In the genomic region with DNA sequence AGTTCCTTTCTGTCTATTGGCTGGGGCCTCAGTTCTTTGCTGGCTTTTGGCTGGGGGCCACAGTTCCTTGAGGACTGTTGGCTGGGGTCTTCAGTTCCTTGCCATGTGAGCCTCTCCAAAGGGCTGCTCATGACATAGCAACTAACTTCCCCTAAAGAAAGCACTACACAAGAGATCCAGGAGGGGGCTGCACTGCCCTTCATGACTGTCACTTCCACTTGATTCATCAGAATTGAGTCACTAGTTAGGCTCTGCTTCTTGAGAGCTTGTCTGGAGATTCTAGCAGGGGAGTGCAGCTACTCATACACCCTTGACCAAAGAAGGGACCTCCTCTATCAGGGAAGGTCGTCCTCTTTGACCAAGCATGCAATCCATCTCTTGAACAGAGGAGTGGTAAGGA, we compare ENCODE assay signal across 8 cellular contexts. TPM values are rescaled to one million over a fixed set of nuclear protein-coding genes. Genes with fewer than 3 reads are reported as not detected.
A peak's percentile ranks its signal among the peaks of the same experiment; 100 is the strongest.
DNase-seq lines count a peak whose midpoint lies in the region; ATAC-seq, FAIRE-seq and TF ChIP-seq lines count a peak whose summit lies in the region.

No MANE protein-coding gene starts in this region.

- H3K4me1 ChIP-seq in Karpas-422 (ENCODE audit: low read length) (no peaks in the 10 kb centered on the region), keratinocyte (ENCODE audit: control insufficient read depth, extremely low read depth, insufficient read depth, low read length) (no peaks in the 10 kb centered on the region)

- H3K9me1 ChIP-seq in keratinocyte (ENCODE audit: control insufficient read depth, extremely low read depth, insufficient read depth, low read length) = no peaks in the 10 kb centered on the region

- no peaks in the 10 kb centered on the region for H3K4me1 Mint-ChIP-seq in activated T-cell treated with anti-CD3 and anti-CD28 coated beads, Interleukin-2, amount 50 U/mL, for 72 hours (ENCODE audit: low read depth)

- no peak overlapping the region for H3K27ac ChIP-seq in Karpas-422 (ENCODE audit: low read length)
- H3K27ac ChIP-seq in keratinocyte (ENCODE audit: control insufficient read depth, insufficient read depth, low read length) = no peak overlapping the region

- no peaks in the 10 kb centered on the region for H4K20me1 ChIP-seq in Karpas-422 (ENCODE audit: insufficient read depth, low read depth, low read length)
- H4K20me1 ChIP-seq in keratinocyte (ENCODE audit: control insufficient read depth, extremely low read depth, insufficient read depth, low read length) = no peaks in the 10 kb centered on the region

- no peaks in the 10 kb centered on the region for H3K9me2 ChIP-seq in Karpas-422 (replicated peaks; ENCODE audit: insufficient read depth, low read length)

- dilution Hi-C loops in keratinocyte (cut with MboI; ENCODE audit: extremely low pct_ligation_motif_present, low sequenced_read_pairs) = no loop called here

- H3K4me2 ChIP-seq in Karpas-422 (ENCODE audit: low read depth, low read length, poor library complexity, severe bottlenecking) = no peak overlapping the region
- no peak overlapping the region for H3K4me2 ChIP-seq in keratinocyte (ENCODE audit: control insufficient read depth, extremely low read depth, insufficient read depth, low read depth, low read length)

- H3K27ac Mint-ChIP-seq in activated T-cell treated with anti-CD3 and anti-CD28 coated beads, Interleukin-2, amount 50 U/mL, for 72 hours = no peak overlapping the region

- no peaks in the 10 kb centered on the region for H3K36me3 ChIP-seq in Karpas-422 (ENCODE audit: insufficient read depth, low read length)
- no peaks in the 10 kb centered on the region for H3K36me3 ChIP-seq in keratinocyte (ENCODE audit: control insufficient read depth in 2 of 2, extremely low read depth in 1 of 2, insufficient read depth in 2 of 2, low read length in 2 of 2)

- H3K36me3 Mint-ChIP-seq in activated T-cell treated with anti-CD3 and anti-CD28 coated beads, Interleukin-2, amount 50 U/mL, for 72 hours (ENCODE audit: insufficient read depth in 2 of 2) = peaks cover 0 to 6% of the 10 kb centered on the region in 2 donors

- no peaks in the 10 kb centered on the region for H3K9me3 Mint-ChIP-seq in activated T-cell treated with anti-CD3 and anti-CD28 coated beads, Interleukin-2, amount 50 U/mL, for 72 hours

- no peak for FAIRE-seq in keratinocyte (lab: Jason Lieb, UNC)

- no peak overlapping the region for H2AFZ ChIP-seq in Karpas-422 (ENCODE audit: low read length)
- H2AFZ ChIP-seq in keratinocyte (ENCODE audit: control insufficient read depth, low read length) = no peak overlapping the region

- no peak overlapping the region for H3K4me3 Mint-ChIP-seq in activated T-cell treated with anti-CD3 and anti-CD28 coated beads, Interleukin-2, amount 50 U/mL, for 72 hours

- no peaks in the 10 kb centered on the region for H3K79me2 ChIP-seq in Karpas-422 (ENCODE audit: low read length)
- no peaks in the 10 kb centered on the region for H3K79me2 ChIP-seq in keratinocyte (ENCODE audit: control insufficient read depth, insufficient read depth, low read length)

- H3K27me3 Mint-ChIP-seq in activated T-cell treated with anti-CD3 and anti-CD28 coated beads, Interleukin-2, amount 50 U/mL, for 72 hours (ENCODE audit: low read depth) = peaks cover 41% of the 10 kb centered on the region

- no peaks in the 10 kb centered on the region for H3K27me3 ChIP-seq in Karpas-422 (ENCODE audit: low read length)
- H3K27me3 ChIP-seq in keratinocyte (ENCODE audit: control insufficient read depth, extremely low read depth, insufficient read depth, low read length) = no peaks in the 10 kb centered on the region

- no peak overlapping the region for H3K9ac ChIP-seq in Karpas-422 (ENCODE audit: low read length)
- H3K9ac ChIP-seq in keratinocyte (ENCODE audit: control insufficient read depth, extremely low read depth, insufficient read depth, low read length) = no peak overlapping the region

- H3K9me3 ChIP-seq in Karpas-422 (ENCODE audit: low read length) = no peaks in the 10 kb centered on the region
- peaks cover 1% of the 10 kb centered on the region for H3K9me3 ChIP-seq in keratinocyte (ENCODE audit: control insufficient read depth, low read depth, low read length)

- TF ChIP-seq CTCF in keratinocyte (optimal IDR thresholded peaks at IDR 0.05 in 1 of 3, IDR thresholded peaks at IDR 0.05 in 1 of 3, conservative IDR thresholded peaks at IDR 0.05 in 1 of 3; ENCODE audit: extremely low read depth in 1 of 3, insufficient read depth in 2 of 3, low read length in 3 of 3) = peak; percentile 51 to 66 (median 63)

- peak; percentile 88 to 94 for ATAC-seq in activated T-cell treated with anti-CD3 and anti-CD28 coated beads, Interleukin-2, amount 50 U/mL, for 72 hours (replicated peaks in 1 of 2)
- no peak for ATAC-seq in HG03571 (IDR thresholded peaks at IDR 0.05; ENCODE audit: unreplicated experiment)
- ATAC-seq in GM21515 (IDR thresholded peaks at IDR 0.05; ENCODE audit: unreplicated experiment) = no peak

- H3K4me3 ChIP-seq in Karpas-422 (ENCODE audit: low read length) (no peak overlapping the region), keratinocyte (ENCODE audit: control insufficient read depth in 2 of 3, extremely low read depth in 1 of 3, insufficient read depth in 2 of 3, low read depth in 1 of 3, low read length in 3 of 3) (no peak overlapping the region)

- DNase-seq in NCI-H1092 treated with DMSO at 0.1 percent for 48 hours (lab: John Stamatoyannopoulos, UW) = peak; percentile 0
- DNase-seq in NCI-H1092 (lab: John Stamatoyannopoulos, UW) = no peak
- peak; percentile 80 for DNase-seq in Karpas-422
- DNase-seq in activated T-cell treated with anti-CD3 and anti-CD28 coated beads, Interleukin-2, amount 50 U/mL, for 72 hours = peak; percentile 38 to 40
- DNase-seq in keratinocyte (ENCODE audit: low read depth, low spot score) = peak; percentile 4
- DNase-seq in GDM1 (lab: John Stamatoyannopoulos, UW) = no peak

RNA-seq across cellular contexts. Expression of a gene that starts 38.0 kb away (rescaled TPM):
- total RNA-seq in Karpas-422 (2014; rRNA removed; shearing (Covaris generic); ENCODE audit: low replicate concordance) = not detected in 2 replicates
- total RNA-seq in activated T-cell treated with anti-CD3 and anti-CD28 coated beads, Interleukin-2, amount 50 U/mL, for 72 hours = 1 to 10 TPM; 1.0 to 2.2 TPM
- 0.01 to 0.08 TPM (median 0.04 TPM) in 3 replicates for polyA plus RNA-seq in keratinocyte
- 0.42 TPM for polyA plus RNA-seq in keratinocyte (2011; ENCODE audit: low read depth)
- 0.04 and 0.06 TPM in 2 replicates for polyA plus RNA-seq in keratinocyte (2011; cell fraction: cytosol; rRNA removed)
- 0.20 TPM in 1 of 2 replicates, not detected in the other for polyA plus RNA-seq in keratinocyte (2011; cell fraction: nucleus; rRNA removed)
- polyA plus RNA-seq in keratinocyte (2012; ENCODE audit: low replicate concordance) = 0.08 and 0.23 TPM in 2 replicates
- not detected in 3 replicates for polyA minus RNA-seq in keratinocyte
- not detected for polyA minus RNA-seq in keratinocyte (2011; cell fraction: cytosol; rRNA and poly(A)+ RNA removed)
- 0.62 TPM in 1 of 2 replicates, not detected in the other for polyA minus RNA-seq in keratinocyte (2011; cell fraction: nucleus; rRNA and poly(A)+ RNA removed)

Comparison
In these comparisons a context has a peak if more than half of its experiments do, and no peak if none do; other contexts are left out.
1. DNase-seq: peak in NCI-H1092 treated with DMSO at 0.1 percent for 48 hours (single experiment), Karpas-422 (single experiment), activated T-cell treated with anti-CD3 and anti-CD28 coated beads, Interleukin-2, amount 50 U/mL, for 72 hours (2 of 2) and keratinocyte (single experiment); none in NCI-H1092 (single experiment) and GDM1 (single experiment).
2. ATAC-seq: peak in activated T-cell treated with anti-CD3 and anti-CD28 coated beads, Interleukin-2, amount 50 U/mL, for 72 hours (2 of 2); none in HG03571 (single experiment) and GM21515 (single experiment).